In the genomic region with DNA sequence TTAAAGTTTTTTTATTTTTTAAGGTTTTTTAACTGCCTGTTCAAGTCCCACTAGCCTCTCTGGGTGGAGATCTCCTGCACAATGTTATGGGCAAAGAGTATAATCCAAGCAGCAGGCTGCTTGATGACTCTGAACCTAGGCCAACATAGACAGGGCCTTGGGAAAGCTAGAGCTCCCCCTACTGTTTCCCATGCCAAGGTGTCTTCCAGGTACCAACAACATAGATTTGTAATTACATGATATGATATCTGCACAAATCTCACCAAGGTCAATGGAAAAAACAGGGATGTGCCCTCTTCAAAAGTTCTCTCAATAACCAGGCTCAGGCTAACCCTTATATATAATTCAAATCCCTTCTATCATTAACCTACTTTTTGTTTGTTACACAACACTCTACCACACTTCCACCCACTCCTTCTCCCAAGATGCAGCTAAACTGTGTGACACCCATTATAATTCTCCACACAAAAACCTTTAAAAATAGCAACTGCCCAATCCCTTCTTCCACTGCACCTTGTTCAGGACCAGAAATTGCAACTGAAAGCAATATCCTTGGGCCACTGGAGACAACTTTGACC, we compare ENCODE assay signal across 8 cellular contexts. TPM values are rescaled to one million over a fixed set of nuclear protein-coding genes. Genes with fewer than 3 reads are reported as not detected.
DNase-seq lines count a peak whose midpoint lies in the region; ATAC-seq and TF ChIP-seq lines count a peak whose summit lies in the region.

No MANE protein-coding gene starts in this region.

- H2AK9ac ChIP-seq in IMR-90 (replicated peaks; ENCODE audit: low read depth, low read length, poor library complexity): no peak overlapping the region

- no peaks in the 10 kb centered on the region for H3K4me1 ChIP-seq in IMR-90 (ENCODE audit: control insufficient read depth, insufficient read depth, low read length)

- no peaks in the 10 kb centered on the region for H3K9me1 ChIP-seq in IMR-90 (ENCODE audit: insufficient read depth, low read length)

- H2AFZ ChIP-seq in IMR-90 (replicated peaks; ENCODE audit: low read length, poor library complexity): no peak overlapping the region

- no peak for TF ChIP-seq RAD21 in IMR-90 (IDR thresholded peaks at IDR 0.05; ENCODE audit: low read length)

- H3K4me2 ChIP-seq in IMR-90 (ENCODE audit: low read depth, low read length): no peak overlapping the region

- ATAC-seq in IMR-90 (ENCODE audit: low read depth) (0 out of 2 replicates have a peak, but pooled peaks have one; percentile 59), GM18520 (IDR thresholded peaks at IDR 0.05; ENCODE audit: unreplicated experiment) (no peak)

- H3K36me3 ChIP-seq in IMR-90 (ENCODE audit: control insufficient read depth, insufficient read depth, low read length) (peaks cover 11% of the 10 kb centered on the region), kidney epithelial cell (ENCODE audit: control insufficient read depth, insufficient read depth, low read length) (no peaks in the 10 kb centered on the region)

- H3K27me3 ChIP-seq in IMR-90 (ENCODE audit: control insufficient read depth, insufficient read depth, low read length) (no peaks in the 10 kb centered on the region), kidney epithelial cell (ENCODE audit: control insufficient read depth, insufficient read depth, low read length) (no peaks in the 10 kb centered on the region)

- H4K20me1 ChIP-seq in IMR-90 (ENCODE audit: insufficient read depth, low read length): no peaks in the 10 kb centered on the region

- no peak overlapping the region for H2AK5ac ChIP-seq in IMR-90 (ENCODE audit: low read depth, low read length)

- dilution Hi-C loops in IMR-90 (cut with HindIII; ENCODE audit: low sequenced_read_pairs, unreplicated experiment): no loop called here

- peak; percentile 67 for DNase-seq in DMS 273 (lab: John Stamatoyannopoulos, UW; ENCODE audit: unreplicated experiment)
- DNase-seq in DMS 273 treated with DMSO at 0.1 percent for 48 hours (lab: John Stamatoyannopoulos, UW): no peak
- peak; percentile 41 for DNase-seq in IMR-90
- DNase-seq in SK-MEL-5 (ENCODE audit: low read depth, low spot score): peak; percentile 80
- peak; percentile 9 to 62 for DNase-seq in T47D (ENCODE audit: low read depth in 1 of 2, low spot score in 1 of 2)
- DNase-seq in kidney epithelial cell (ENCODE audit: low read depth): no peak
- DNase-seq in stimulated activated CD4-positive, alpha-beta T cell treated with anti-CD3 and anti-CD28 coated beads, TNF-alpha, amount 100 ng/mL, for 48 hours (ENCODE audit: low read depth in 3 of 3): peak; percentile 10 to 22 (median 19)

- TF ChIP-seq POLR2A in IMR-90 (IDR thresholded peaks at IDR 0.05; ENCODE audit: low read depth, low read length): no peak

- no peak overlapping the region for H4K5ac ChIP-seq in IMR-90 (ENCODE audit: low read depth, low read length)

- H4K8ac ChIP-seq in IMR-90 (ENCODE audit: low read depth in 2 of 2, low read length in 2 of 2): no peak overlapping the region

- CTCF ChIA-PET in IMR-90 (lab: Yijun Ruan, JAX): interaction anchor here (1.0 to 1.9 kb wide), 5 partner anchors 9 to 52 kb away, joined by 3 to 7 read pairs (median 4); no protein-coding TSS in a partner anchor

- no peak overlapping the region for H4K91ac ChIP-seq in IMR-90 (ENCODE audit: insufficient read depth, low read depth, low read length)

- H3K14ac ChIP-seq in IMR-90 (replicated peaks; ENCODE audit: low read depth, low read length): no peak overlapping the region

- H2BK20ac ChIP-seq in IMR-90 (ENCODE audit: low read depth, low read length): no peak overlapping the region

- intact Hi-C loops in IMR-90 (cut with micrococcal nuclease): no loop called here

- H3K56ac ChIP-seq in IMR-90 (ENCODE audit: extremely low read depth, insufficient read depth, low read length): no peak overlapping the region

- no peak overlapping the region for H2BK120ac ChIP-seq in IMR-90 (ENCODE audit: low read depth, low read length)

- POLR2A ChIA-PET in IMR-90 (lab: Charles Lee; ENCODE audit: unreplicated experiment): no interaction called here

- no peak overlapping the region for H3K18ac ChIP-seq in IMR-90 (ENCODE audit: low read depth, low read length)

- H2BK15ac ChIP-seq in IMR-90 (ENCODE audit: low read depth, low read length): no peak overlapping the region

- peak; percentile 47 for TF ChIP-seq CTCF in IMR-90 (conservative IDR thresholded peaks at IDR 0.05; ENCODE audit: low read depth, low read length)
- peak; percentile 80 for TF ChIP-seq CTCF in kidney epithelial cell (IDR thresholded peaks at IDR 0.05; ENCODE audit: insufficient read depth, low read length, poor library complexity, severe bottlenecking)

- H3K9ac ChIP-seq in IMR-90 (ENCODE audit: low read depth, low read length): no peak overlapping the region

- peaks cover 3 to 7% of the 10 kb centered on the region in 2 experiments; a peak in 3 of 4 replicates for H3K79me1 ChIP-seq in IMR-90 (ENCODE audit: low read depth in 1 of 2, low read length in 2 of 2)

- no TSS peak for BruUV-seq in IMR-90 (replicated peaks; lab: Mats Ljungman, UMichigan)

- in situ Hi-C loops in IMR-90 (cut with MboI; ENCODE audit: low sequenced_read_pairs) (no loop called here), SK-MEL-5 (cut with HindIII; ENCODE audit: low pct_unique_long_range_greater_than_20kb, low sequenced_read_pairs) (no loop called here), T47D (cut with HindIII; ENCODE audit: low pct_unique_long_range_greater_than_20kb, low sequenced_read_pairs) (no loop called here)

- no peak overlapping the region for H3K23ac ChIP-seq in IMR-90 (ENCODE audit: low read depth, low read length)

- H3K4ac ChIP-seq in IMR-90 (ENCODE audit: low read depth, low read length): no peak overlapping the region

- H2BK5ac ChIP-seq in IMR-90 (ENCODE audit: low read depth, low read length, poor library complexity, severe bottlenecking): no peak overlapping the region

- H3K9me3 ChIP-seq in IMR-90 (ENCODE audit: control insufficient read depth, insufficient read depth, low read length): no peaks in the 10 kb centered on the region

- no peak overlapping the region for H3K27ac ChIP-seq in IMR-90 (ENCODE audit: insufficient read depth, low read length)

- H3K4me3 ChIP-seq in IMR-90 (ENCODE audit: insufficient read depth, low read depth, low read length) (no peak overlapping the region), kidney epithelial cell (ENCODE audit: low read depth, low read length) (no peak overlapping the region)

TF ChIP-seq in IMR-90, 13 proteins besides CTCF, POLR2A, EP300 and RAD21:
- no peak for TF ChIP-seq FOS (IDR thresholded peaks at IDR 0.05; ENCODE audit: low read depth, low read length)
- no peak for TF ChIP-seq MXI1 (IDR thresholded peaks at IDR 0.05; ENCODE audit: borderline replicate concordance, low read depth, low read length)
- no peak for TF ChIP-seq RCOR1 (IDR thresholded peaks at IDR 0.05; ENCODE audit: insufficient replicate concordance, low read length)
- TF ChIP-seq MAZ (IDR thresholded peaks at IDR 0.05; ENCODE audit: borderline replicate concordance, low read depth, low read length): no peak

RNA-seq across cellular contexts. Expression of a gene that starts 43.8 kb away (rescaled TPM):
- 17.2 and 17.4 TPM in 2 replicates for total RNA-seq in IMR-90 (2012; rRNA removed)
- 15.0 and 16.2 TPM in 2 replicates for polyA plus RNA-seq in IMR-90 (2012; rRNA removed)
- 16.0 and 21.0 TPM in 2 replicates for polyA plus RNA-seq in IMR-90 (2012; cell fraction: cytosol; rRNA removed)
- 7.4 and 10.0 TPM in 2 replicates for polyA plus RNA-seq in IMR-90 (2012; cell fraction: nucleus; rRNA removed; ENCODE audit: low replicate concordance)
- 17.8 and 19.3 TPM in 2 replicates for total RNA-seq in SK-MEL-5 (2014; rRNA removed; shearing (Covaris generic))
- polyA plus RNA-seq in SK-MEL-5 (2015; cell fraction: cytosol; rRNA removed): 33.7 and 43.3 TPM in 2 replicates
- polyA plus RNA-seq in SK-MEL-5 (2015; cell fraction: nucleus; rRNA removed): 18.7 and 21.1 TPM in 2 replicates
- 32.6 and 38.1 TPM in 2 replicates for total RNA-seq in kidney epithelial cell

RNA-seq across cellular contexts. Expression of a gene that starts 49.7 kb away (rescaled TPM):
- total RNA-seq in IMR-90 (2012; rRNA removed) (65.4 and 78.9 TPM in 2 replicates), kidney epithelial cell (115 and 133 TPM in 2 replicates)
- polyA plus RNA-seq in IMR-90 (2012; rRNA removed): 122 and 131 TPM in 2 replicates
- 40.5 and 61.4 TPM in 2 replicates for polyA plus RNA-seq in IMR-90 (2012; cell fraction: cytosol; rRNA removed)
- 7.3 and 37.0 TPM in 2 replicates for polyA plus RNA-seq in IMR-90 (2012; cell fraction: nucleus; rRNA removed; ENCODE audit: low replicate concordance)
- total RNA-seq in SK-MEL-5 (2014; rRNA removed; shearing (Covaris generic)): 238 and 252 TPM in 2 replicates
- polyA plus RNA-seq in SK-MEL-5 (2015; cell fraction: cytosol; rRNA removed): 111 and 157 TPM in 2 replicates
- polyA plus RNA-seq in SK-MEL-5 (2015; cell fraction: nucleus; rRNA removed): 22.0 and 39.8 TPM in 2 replicates

Comparison
In these comparisons a context has a peak if more than half of its experiments do, and no peak if none do; other contexts are left out.
1. DNase-seq: peak in DMS 273 (single experiment), IMR-90 (single experiment), SK-MEL-5 (single experiment), T47D (2 of 2) and stimulated activated CD4-positive, alpha-beta T cell treated with anti-CD3 and anti-CD28 coated beads, TNF-alpha, amount 100 ng/mL, for 48 hours (3 of 3); none in DMS 273 treated with DMSO at 0.1 percent for 48 hours (single experiment) and kidney epithelial cell (single experiment).